In the genomic region with DNA sequence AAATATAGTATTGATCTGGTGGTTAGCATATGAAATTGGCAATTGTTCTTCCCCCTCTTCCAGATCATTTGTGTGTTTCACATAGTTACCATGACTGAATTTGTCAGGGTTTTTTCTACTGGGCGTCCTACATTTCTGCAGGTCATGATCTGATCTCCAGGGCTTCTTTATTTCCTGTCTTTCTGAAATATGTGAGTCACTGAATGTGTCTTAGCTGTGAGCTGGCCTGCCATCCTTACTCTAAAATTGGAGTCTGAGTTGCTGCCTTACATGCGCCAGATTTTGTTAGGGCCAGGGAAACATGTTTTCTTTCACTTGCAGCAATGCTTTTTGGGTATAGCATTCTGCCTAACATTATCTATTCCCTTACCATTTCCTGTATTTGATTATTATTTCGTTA, we compare ENCODE assay signal across 1 cellular context.
TF ChIP-seq lines count a peak whose summit lies in the region.

No MANE protein-coding gene starts in this region.

TF ChIP-seq in SK-N-SH, 30 proteins besides CTCF, POLR2A, EP300 and RAD21 (continued from another document):
- no peak for TF ChIP-seq PBX3 (IDR thresholded peaks at IDR 0.05)
- TF ChIP-seq FOXJ3 (CRISPR knock-in tag; IDR thresholded peaks at IDR 0.05): no peak
- no peak for TF ChIP-seq GATA2 (CRISPR knock-in tag; IDR thresholded peaks at IDR 0.05)
